ENCODE assay signal across 19 cellular contexts in the genomic region with DNA sequence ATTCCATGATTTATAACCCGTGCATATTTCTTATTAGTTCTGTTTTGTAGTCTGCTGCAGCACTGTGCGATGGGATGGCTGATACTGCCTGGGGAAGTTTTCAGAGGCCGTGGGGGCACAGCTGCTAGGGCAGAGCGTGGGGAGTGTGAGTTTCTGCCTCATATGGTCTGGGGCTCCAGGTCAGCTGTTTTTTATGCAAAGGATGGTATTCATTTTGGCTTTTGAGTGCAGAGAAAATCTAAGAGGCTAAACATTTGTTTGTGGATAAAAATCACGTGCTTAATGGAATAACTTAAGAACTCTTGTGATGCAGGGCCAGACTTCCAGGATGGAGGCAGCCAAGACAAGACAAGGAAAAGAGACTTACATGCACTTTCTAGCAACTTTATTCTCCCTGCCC. TPM values are rescaled to one million over a fixed set of nuclear protein-coding genes. Genes with fewer than 3 reads are reported as not detected.
DNase-seq lines count a peak whose midpoint lies in the region; ATAC-seq and TF ChIP-seq lines count a peak whose summit lies in the region.
"Had no signal": no experiment of that assay in that cellular context is flagged by ENCODE, and none has a peak within 500 bp of the region (broad histone marks: within the 10 kb centered on the region; RNA-seq: fewer than 3 reads in every experiment).

No MANE protein-coding gene starts in this region.

- no peak overlapping the region for H3K4ac ChIP-seq in trophoblast cell (ENCODE audit: low read depth, low read length)

- no peak overlapping the region for H4K8ac ChIP-seq in trophoblast cell (ENCODE audit: low read depth, low read length)

- H3K4me2 ChIP-seq in trophoblast cell (ENCODE audit: low read length) = no peak overlapping the region
- H3K4me2 ChIP-seq: BLaER1, GM23338 had no signal

- peak overlapping the region; percentile 40 for H3K4me3 Mint-ChIP-seq in type B pancreatic cell
- H3K4me3 Mint-ChIP-seq: CD14-positive monocyte; CD4-positive, alpha-beta memory T cell; GM23338; HFFc6 had no signal

- no peak overlapping the region for H3K18ac ChIP-seq in trophoblast cell (ENCODE audit: low read length)

- WGBS in trophoblast cell (ENCODE audit: extremely low coverage, insufficient coverage, insufficient read length) = no CpG with 5 or more reads among the region's 5 CpGs

- no peak overlapping the region for H2BK5ac ChIP-seq in trophoblast cell (ENCODE audit: low read depth, low read length, poor library complexity)

- H2AFZ ChIP-seq in trophoblast cell (ENCODE audit: insufficient read depth, low read length, poor library complexity) = no peak overlapping the region
- H2AFZ ChIP-seq: GM23338 had no signal

- H2BK12ac ChIP-seq in trophoblast cell (ENCODE audit: low read length) = no peak overlapping the region

- H3K79me2 ChIP-seq in trophoblast cell (ENCODE audit: control insufficient read depth, insufficient read depth, low read length, poor library complexity) = no peaks in the 10 kb centered on the region

- H3K27me3 Mint-ChIP-seq in type B pancreatic cell = peaks cover 8% of the 10 kb centered on the region

- no peak for ATAC-seq in GM21723 (IDR thresholded peaks at IDR 0.05; ENCODE audit: unreplicated experiment)
- ATAC-seq: GM23338, HCT116 had no signal

- H4K91ac ChIP-seq in trophoblast cell (ENCODE audit: low read depth, low read length) = no peak overlapping the region

- no peaks in the 10 kb centered on the region for H3K36me3 ChIP-seq in trophoblast cell (ENCODE audit: control insufficient read depth in 1 of 2, insufficient read depth in 2 of 2, low read length in 2 of 2)
- H3K36me3 ChIP-seq: BLaER1 had no signal

- H3K4me1 ChIP-seq in trophoblast cell (ENCODE audit: control insufficient read depth in 1 of 2, insufficient read depth in 2 of 2, low read length in 2 of 2) = peaks cover 0 to 2% of the 10 kb centered on the region in 2 experiments
- H3K4me1 ChIP-seq: BLaER1 had no signal

- peaks cover 37% of the 10 kb centered on the region for H3K4me1 Mint-ChIP-seq in type B pancreatic cell (ENCODE audit: unreplicated experiment)
- H3K4me1 Mint-ChIP-seq: CD4-positive, alpha-beta memory T cell; GM23338 had no signal

- H2AK5ac ChIP-seq in trophoblast cell (ENCODE audit: low read length) = no peak overlapping the region

- no peak overlapping the region for H3K23ac ChIP-seq in trophoblast cell (ENCODE audit: low read length)

- H3K27me3 ChIP-seq in trophoblast cell (ENCODE audit: insufficient read depth, low read length) = no peaks in the 10 kb centered on the region
- H3K27me3 ChIP-seq: BLaER1 had no signal

- H3K9ac ChIP-seq in trophoblast cell (ENCODE audit: low read length) = no peak overlapping the region
- H3K9ac ChIP-seq: BLaER1 had no signal

- H3K4me3 ChIP-seq in trophoblast cell (ENCODE audit: low read depth, low read length) = no peak overlapping the region
- H3K4me3 ChIP-seq: BLaER1, GM23338 had no signal

- H3K36me3 Mint-ChIP-seq in type B pancreatic cell = no peaks in the 10 kb centered on the region
- H3K36me3 Mint-ChIP-seq: CD14-positive monocyte; CD4-positive, alpha-beta memory T cell had no signal

- DNase-seq in epidermal melanocyte (ENCODE audit: insufficient read length, low spot score) (peak; percentile 76), left kidney (ENCODE audit: low read depth, low spot score) (peak; percentile 37), type B pancreatic cell (ENCODE audit: extremely low spot score, unreplicated experiment) (no peak), H4 (ENCODE audit: low spot score) (no peak), cerebellar cortex (ENCODE audit: low spot score) (no peak), trophoblast cell (no peak)
- DNase-seq: ACHN; CD4-positive, alpha-beta memory T cell; DMS153; DMS79; GDM1; H7; HFFc6 had no signal

- no peak overlapping the region for H3K14ac ChIP-seq in trophoblast cell (ENCODE audit: low read length)

- H3K27ac Mint-ChIP-seq in type B pancreatic cell = no peak overlapping the region
- H3K27ac Mint-ChIP-seq: CD14-positive monocyte, GM23338, HFFc6 had no signal

- no peaks in the 10 kb centered on the region for H3K79me1 ChIP-seq in trophoblast cell (ENCODE audit: low read length)

- no peaks in the 10 kb centered on the region for H3K9me3 ChIP-seq in trophoblast cell (ENCODE audit: insufficient read depth, low read depth, low read length)

- H2BK120ac ChIP-seq in trophoblast cell (ENCODE audit: insufficient read depth, low read length, poor library complexity) = no peak overlapping the region

- H4K12ac ChIP-seq in trophoblast cell (ENCODE audit: low read depth, low read length) = no peak overlapping the region

- H3K27ac ChIP-seq in trophoblast cell (ENCODE audit: low read depth, low read length) = no peak overlapping the region
- H3K27ac ChIP-seq: BLaER1, HL-60 had no signal

- no peak for TF ChIP-seq CTCF in type B pancreatic cell (conservative IDR thresholded peaks at IDR 0.05)

- no peaks in the 10 kb centered on the region for H3K9me3 Mint-ChIP-seq in type B pancreatic cell
- H3K9me3 Mint-ChIP-seq: CD4-positive, alpha-beta memory T cell; GM23338; HFFc6 had no signal

RNA-seq across cellular contexts. Expression of a gene that starts 45.6 kb away (rescaled TPM):
- 0.36 TPM in 1 of 2 replicates, not detected in the other for total RNA-seq in type B pancreatic cell (ENCODE audit: low replicate concordance)
- total RNA-seq in H4 (2014; rRNA removed; shearing (Covaris generic)) = 0.25 and 1.7 TPM in 2 replicates
- polyA plus RNA-seq in trophoblast cell (2013) = not detected in 2 replicates
- total RNA-seq: CD4-positive, alpha-beta memory T cell; GM23338 had no signal
- polyA plus RNA-seq: CD14-positive monocyte; CD4-positive, alpha-beta memory T cell had no signal

Comparison
In these comparisons a context has a peak if more than half of its experiments do, and no peak if none do; other contexts are left out.
1. DNase-seq: peak in epidermal melanocyte (single experiment) and left kidney (single experiment); none in type B pancreatic cell (single experiment), H4 (single experiment), cerebellar cortex (single experiment) and trophoblast cell (0 of 2).